Comparison of ENCODE assay signal across 12 cellular contexts in the genomic region with DNA sequence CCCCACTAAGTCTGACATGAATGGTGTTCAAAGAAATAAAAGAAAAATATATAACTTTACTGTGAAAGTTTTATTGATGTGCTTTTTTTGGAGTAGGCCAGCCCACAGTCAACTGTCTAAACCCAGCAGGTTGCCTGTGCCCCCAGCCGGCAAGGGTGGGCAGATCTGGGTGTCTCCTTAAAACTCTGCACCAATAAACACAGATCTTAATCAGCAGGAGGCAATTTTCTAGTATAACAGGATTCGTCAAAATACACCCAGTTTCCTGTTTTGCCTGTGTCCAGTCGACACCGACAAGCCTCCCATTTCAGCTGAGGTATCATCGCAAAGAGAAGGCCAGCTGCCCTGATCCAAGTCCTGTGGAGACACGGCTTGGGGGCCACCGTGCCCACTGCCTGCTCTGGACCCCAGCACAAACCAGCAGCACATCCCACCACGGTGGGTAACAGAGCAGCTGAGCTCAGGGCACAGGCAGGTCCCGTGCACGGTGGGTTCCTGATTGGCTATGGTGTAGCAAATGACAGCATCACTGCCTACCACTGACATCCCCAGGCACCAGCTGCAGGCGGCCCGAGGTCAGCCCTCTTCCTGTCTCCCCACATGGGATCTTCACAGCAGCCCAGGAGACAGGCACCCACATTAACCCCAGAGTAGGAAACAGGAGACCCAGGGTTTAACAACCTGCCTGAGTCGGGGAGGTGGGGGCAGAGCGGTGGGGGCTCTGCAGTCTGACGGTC. TPM values are rescaled to one million over a fixed set of nuclear protein-coding genes. Genes with fewer than 3 reads are reported as not detected.
DNase-seq lines count a peak whose midpoint lies in the region; ATAC-seq and TF ChIP-seq lines count a peak whose summit lies in the region.
"Had no signal": no experiment of that assay in that cellular context is flagged by ENCODE, and none has a peak within 500 bp of the region (broad histone marks: within the 10 kb centered on the region; RNA-seq: fewer than 3 reads in every experiment).

No MANE protein-coding gene starts in this region.

- no peak overlapping the region for H2AFZ ChIP-seq in H9 (ENCODE audit: low read length)

- peaks cover 0 to 6% (median 5%) of the 10 kb centered on the region in 3 experiments; a peak in 4 of 7 replicates for H3K36me3 Mint-ChIP-seq in H9 (ENCODE audit: insufficient read depth in 1 of 3, low read depth in 3 of 3)
- no peaks in the 10 kb centered on the region for H3K36me3 Mint-ChIP-seq in immature natural killer cell
- H3K36me3 Mint-ChIP-seq: CD4-positive, alpha-beta memory T cell had no signal

- TF ChIP-seq POLR2A in transverse colon (IDR thresholded peaks at IDR 0.05), result no peak

- H3K36me3 ChIP-seq in BLaER1 (no peaks in the 10 kb centered on the region), transverse colon (no peaks in the 10 kb centered on the region)

- H4K8ac ChIP-seq in H9 (replicated peaks; ENCODE audit: insufficient read length, low read depth, low read length), result no peak overlapping the region

- no peak overlapping the region for H3K4ac ChIP-seq in H9 (ENCODE audit: low read depth, low read length)

- in situ Hi-C loops in transverse colon (cut with MboI; ENCODE audit: low pct_ligation_motif_present in 1 of 4, low pct_unique_long_range_greater_than_20kb in 1 of 4, low sequenced_read_pairs in 3 of 4), result no loop called here

- no peak overlapping the region for H2BK20ac ChIP-seq in H9 (ENCODE audit: low read depth, low read length, poor library complexity, severe bottlenecking)

- H2BK15ac ChIP-seq in H9 (ENCODE audit: low read depth, low read length), result no peak overlapping the region

- H3K4me1 Mint-ChIP-seq in H9 (peaks cover 24 to 28% of the 10 kb centered on the region in 2 experiments), immature natural killer cell (peaks cover 11 to 18% of the 10 kb centered on the region in 2 donors)

- H3K4me2 ChIP-seq in BLaER1, result peak overlapping the region; percentile 96
- H3K4me2 ChIP-seq in H9 (ENCODE audit: insufficient read depth, insufficient read length, low read length), result no peak overlapping the region

- TF ChIP-seq CTCF in H9 (conservative IDR thresholded peaks at IDR 0.05) (no peak), VCaP (conservative IDR thresholded peaks at IDR 0.05) (no peak), transverse colon (IDR thresholded peaks at IDR 0.05) (no peak)

- no peak overlapping the region for H2BK5ac ChIP-seq in H9 (ENCODE audit: insufficient read length, low read length)

- peak overlapping the region; percentile 53 for H3K27ac ChIP-seq in BLaER1
- H3K27ac ChIP-seq in H9 (ENCODE audit: insufficient read length, low read depth, low read length), result no peak overlapping the region
- H3K27ac ChIP-seq in VCaP, result peak overlapping the region; percentile 75
- no peak overlapping the region for H3K27ac ChIP-seq in transverse colon

- peak overlapping the region; percentile 51 for H3K4me3 ChIP-seq in BLaER1
- no peak overlapping the region for H3K4me3 ChIP-seq in transverse colon

- no peak overlapping the region for H4K91ac ChIP-seq in H9 (ENCODE audit: insufficient read length, low read depth, low read length)

- DNase-seq in H9, result no peak
- DNase-seq in immature natural killer cell, result peak in 2 of 3 donors; percentile 36 to 56
- no peak for DNase-seq in NCI-H1092 (lab: John Stamatoyannopoulos, UW)
- no peak for DNase-seq in transverse colon
- no peak for DNase-seq in NCI-H128 (lab: John Stamatoyannopoulos, UW; ENCODE audit: unreplicated experiment)
- DNase-seq: CD4-positive, alpha-beta memory T cell; small intestine; SW 1271 had no signal

- H3K4me3 Mint-ChIP-seq in H9, result no peak overlapping the region
- peak overlapping the region in 3 of 5 donors; percentile 26 to 72 (median 52) for H3K4me3 Mint-ChIP-seq in immature natural killer cell

- no peaks in the 10 kb centered on the region for H3K79me1 ChIP-seq in H9 (ENCODE audit: insufficient read depth, low read depth, low read length, poor library complexity, severe bottlenecking)

- no CpG with 5 or more reads among the region's 15 CpGs for WGBS in H9 (ENCODE audit: extremely low coverage, insufficient read length, low lambda C conversion rate)
- WGBS in transverse colon (ENCODE audit: low coverage in 1 of 2), 2 donors, result 57 to 63% methylated on average over 7 to 15 of the region's 15 CpGs

- no peak overlapping the region for H2BK120ac ChIP-seq in H9 (ENCODE audit: low read depth, low read length, poor library complexity, severe bottlenecking)

- intact Hi-C loops in transverse colon (cut with DNase I; ENCODE audit: low total_unique reads), result no loop called here

- H3K23me2 ChIP-seq in H9 (ENCODE audit: insufficient read length, low read depth, low read length, poor library complexity, severe bottlenecking), result no peaks in the 10 kb centered on the region

- peaks cover 67% of the 10 kb centered on the region for H3K4me1 ChIP-seq in BLaER1
- H3K4me1 ChIP-seq in H9 (ENCODE audit: insufficient read depth, low read length), result no peaks in the 10 kb centered on the region; the same call in 1 of the 2 replicates
- no peaks in the 10 kb centered on the region for H3K4me1 ChIP-seq in transverse colon

- H3K9me3 Mint-ChIP-seq in H9 (peaks cover 0 to 3% of the 10 kb centered on the region in 2 experiments; a peak in 3 of 5 replicates), immature natural killer cell (no peaks in the 10 kb centered on the region)

- H3K79me2 ChIP-seq in H9 (ENCODE audit: insufficient read depth, low read length), result no peaks in the 10 kb centered on the region

- no peaks in the 10 kb centered on the region; the same call in 1 of the 2 replicates for H3K27me3 Mint-ChIP-seq in H9 (ENCODE audit: low read depth)
- peaks cover 0 to 3% (median 2%) of the 10 kb centered on the region in 3 donors for H3K27me3 Mint-ChIP-seq in immature natural killer cell (ENCODE audit: low read depth in 3 of 3)

- H4K5ac ChIP-seq in H9 (ENCODE audit: insufficient read length, low read depth, low read length), result no peak overlapping the region

- H4K20me1 ChIP-seq in BLaER1, result no peaks in the 10 kb centered on the region
- H4K20me1 ChIP-seq in H9 (ENCODE audit: control insufficient read depth, insufficient read depth, insufficient read length), result no peaks in the 10 kb centered on the region

- no peak overlapping the region for H3K18ac ChIP-seq in H9 (ENCODE audit: insufficient read length, low read depth, low read length)

- H3K27ac Mint-ChIP-seq in H9, result peak overlapping the region in 1 of 3 experiments; percentile 74; a peak in 1 of 7 replicates
- peak overlapping the region in 3 of 6 donors; percentile 13 to 53 (median 40) for H3K27ac Mint-ChIP-seq in immature natural killer cell
- H3K27ac Mint-ChIP-seq: CD4-positive, alpha-beta memory T cell had no signal

- ATAC-seq in HG03469 (IDR thresholded peaks at IDR 0.05; ENCODE audit: unreplicated experiment), result no peak

- H3K9me3 ChIP-seq in BLaER1 (no peaks in the 10 kb centered on the region), H9 (ENCODE audit: control insufficient read depth, low read depth, low read length) (no peaks in the 10 kb centered on the region), transverse colon (no peaks in the 10 kb centered on the region)

- H3K27me3 ChIP-seq in BLaER1 (no peaks in the 10 kb centered on the region), H9 (ENCODE audit: insufficient read depth, low read length) (no peaks in the 10 kb centered on the region), transverse colon (peaks cover 6% of the 10 kb centered on the region)

- H2AK5ac ChIP-seq in H9 (ENCODE audit: insufficient read length, low read length), result no peak overlapping the region

- H3K9ac ChIP-seq in BLaER1, result peak overlapping the region; percentile 56
- H3K9ac ChIP-seq in H9 (ENCODE audit: extremely low read depth, insufficient read length, low read length), result no peak overlapping the region

- H3K14ac ChIP-seq in H9 (ENCODE audit: insufficient read depth, low read length), result peak overlapping the region; percentile 61

- no peak overlapping the region for H3T11ph ChIP-seq in H9 (ENCODE audit: low read length)

- H2BK12ac ChIP-seq in H9 (ENCODE audit: insufficient read length, low read depth, low read length), result no peak overlapping the region

- no peak for TF ChIP-seq EP300 in transverse colon (IDR thresholded peaks at IDR 0.05; ENCODE audit: low read depth)

- no peak overlapping the region for H3K23ac ChIP-seq in H9 (ENCODE audit: insufficient read length, low read depth, low read length)

- H3K56ac ChIP-seq in H9 (ENCODE audit: insufficient read length, low read depth, low read length), result no peak overlapping the region

RNA-seq across cellular contexts. Expression of a gene that starts 15.7 kb away (rescaled TPM):
- total RNA-seq in H9 (2021), result 17.7 and 19.6 TPM in 2 replicates
- polyA plus RNA-seq in immature natural killer cell, result not detected
- 1 to 10 TPM in 3 of 4 donors, not detected in 1; 1.4 to 2.2 (median 1.5) TPM for total RNA-seq in transverse colon
- total RNA-seq: bronchial epithelial cell; CD4-positive, alpha-beta memory T cell had no signal
- polyA plus RNA-seq: CD4-positive, alpha-beta memory T cell had no signal

Comparison
In these comparisons a context has a peak if more than half of its experiments do, and no peak if none do; other contexts are left out.
1. H3K27ac ChIP-seq: peak in BLaER1 (single experiment) and VCaP (single experiment); none in H9 (single experiment) and transverse colon (0 of 4).
2. DNase-seq: peak in immature natural killer cell (2 of 3); none in H9 (single experiment), NCI-H1092 (single experiment), transverse colon (single experiment) and NCI-H128 (single experiment).
3. H3K4me3 Mint-ChIP-seq: peak in immature natural killer cell (3 of 5); none in H9 (0 of 2).